Comparison of ENCODE assay signal across 17 cellular contexts in the genomic region with DNA sequence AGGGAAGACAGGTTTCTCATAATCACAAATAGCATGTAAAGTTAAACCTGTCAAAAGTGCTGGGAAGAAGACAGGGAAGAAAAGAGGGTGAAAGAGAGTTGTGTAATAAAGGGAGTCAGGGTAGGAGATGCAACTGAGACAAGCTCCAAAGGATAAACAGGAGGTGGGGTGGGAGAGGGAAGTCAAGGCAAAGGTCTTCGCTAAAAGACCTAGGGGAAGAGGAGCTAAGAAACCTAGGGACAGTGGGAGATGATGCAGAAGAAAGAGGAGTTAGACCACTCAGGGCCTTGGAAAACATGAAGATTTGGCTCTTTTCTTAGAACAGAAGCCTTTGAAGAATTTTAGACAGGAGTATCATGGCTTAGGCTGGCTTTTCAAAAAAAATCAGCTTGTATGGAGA. TPM values are rescaled to one million over a fixed set of nuclear protein-coding genes. Genes with fewer than 3 reads are reported as not detected.
DNase-seq lines count a peak whose midpoint lies in the region; ATAC-seq and TF ChIP-seq lines count a peak whose summit lies in the region.
"Had no signal": no experiment of that assay in that cellular context is flagged by ENCODE, and none has a peak within 500 bp of the region (broad histone marks: within the 10 kb centered on the region; RNA-seq: fewer than 3 reads in every experiment).

No MANE protein-coding gene starts in this region.

- peak overlapping the region; percentile 16 for H3K27ac Mint-ChIP-seq in activated T-cell treated with anti-CD3 and anti-CD28 coated beads, Interleukin-2, amount 50 U/mL, for 72 hours
- H3K27ac Mint-ChIP-seq in activated B cell treated with CpG ODN at 0.5 μM for 24 hours = peak overlapping the region; percentile 33
- H3K27ac Mint-ChIP-seq in endothelial cell (ENCODE audit: unreplicated experiment) = no peak overlapping the region
- peak overlapping the region; percentile 14 for H3K27ac Mint-ChIP-seq in stimulated activated memory B cell treated with anti-CD40 and anti-IgM and Interleukin-4, amounts not matched to agents 10 μg/mL and 1 μg/mL and 100 μg/mL, for 72 hours

- DNase-seq in activated T-cell treated with anti-CD3 and anti-CD28 coated beads, Interleukin-2, amount 50 U/mL, for 72 hours = no peak
- no peak for DNase-seq in activated T-cell treated with anti-CD3 and anti-CD28 coated beads, Interleukin-2, amount 50 U/mL, for 4 hours
- DNase-seq in activated B cell treated with CpG ODN at 0.5 μM for 24 hours = no peak
- no peak for DNase-seq in endothelial cell (ENCODE audit: low spot score)
- no peak for DNase-seq in lower lobe of right lung
- DNase-seq in NCI-H1092 (lab: John Stamatoyannopoulos, UW) = no peak
- DNase-seq: CD8-positive, alpha-beta T cell; Kasumi-1; MG63; NCI-H1092 treated with DMSO at 0.1 percent for 48 hours; NCI-H146; NCI-H2029 treated with DMSO at 0.1 percent for 48 hours; NCI-H2171; NCI-H526 had no signal

- peaks cover 50% of the 10 kb centered on the region for H3K4me1 Mint-ChIP-seq in activated T-cell treated with anti-CD3 and anti-CD28 coated beads, Interleukin-2, amount 50 U/mL, for 72 hours (ENCODE audit: low read depth)
- H3K4me1 Mint-ChIP-seq in activated T-cell treated with anti-CD3 and anti-CD28 coated beads, Interleukin-2, amount 50 U/mL, for 4 hours (ENCODE audit: low read depth) = peaks cover 20% of the 10 kb centered on the region
- H3K4me1 Mint-ChIP-seq in activated B cell treated with CpG ODN at 0.5 μM for 24 hours (peaks cover 8% of the 10 kb centered on the region), endothelial cell (ENCODE audit: unreplicated experiment) (no peaks in the 10 kb centered on the region)
- peaks cover 6% of the 10 kb centered on the region for H3K4me1 Mint-ChIP-seq in stimulated activated memory B cell treated with anti-CD40 and anti-IgM and Interleukin-4, amounts not matched to agents 10 μg/mL and 1 μg/mL and 100 μg/mL, for 72 hours

- no peak overlapping the region for H3K4me3 Mint-ChIP-seq in activated T-cell treated with anti-CD3 and anti-CD28 coated beads, Interleukin-2, amount 50 U/mL, for 72 hours
- no peak overlapping the region for H3K4me3 Mint-ChIP-seq in activated T-cell treated with anti-CD3 and anti-CD28 coated beads, Interleukin-2, amount 50 U/mL, for 4 hours
- no peak overlapping the region for H3K4me3 Mint-ChIP-seq in activated B cell treated with CpG ODN at 0.5 μM for 24 hours
- H3K4me3 Mint-ChIP-seq in endothelial cell (ENCODE audit: unreplicated experiment) = peak overlapping the region; percentile 76
- no peak overlapping the region for H3K4me3 Mint-ChIP-seq in stimulated activated memory B cell treated with anti-CD40 and anti-IgM and Interleukin-4, amounts not matched to agents 10 μg/mL and 1 μg/mL and 100 μg/mL, for 72 hours
- H3K4me3 Mint-ChIP-seq: CD8-positive, alpha-beta T cell had no signal

- H3K4me3 ChIP-seq in lower lobe of right lung = no peak overlapping the region
- H3K4me3 ChIP-seq: MG63 had no signal

- H3K27me3 ChIP-seq in lower lobe of right lung (ENCODE audit: low read depth) = no peaks in the 10 kb centered on the region
- H3K27me3 ChIP-seq: MG63 had no signal

- CTCF ChIA-PET in activated B cell treated with CpG ODN at 0.5 μM for 24 hours (lab: Charles Lee) = interaction anchor here (1.6 kb wide), 1 partner anchor 20 kb away, joined by 3 read pairs; no protein-coding TSS in a partner anchor

- no peak for TF ChIP-seq CTCF in activated B cell treated with CpG ODN at 0.5 μM for 24 hours (IDR thresholded peaks at IDR 0.05)
- no peak for TF ChIP-seq CTCF in endothelial cell (IDR thresholded peaks at IDR 0.05; ENCODE audit: unreplicated experiment)
- no peak for TF ChIP-seq CTCF in lower lobe of right lung (IDR thresholded peaks at IDR 0.05)

- no peak overlapping the region for H3K27ac ChIP-seq in lower lobe of right lung

- H3K9me3 ChIP-seq in lower lobe of right lung = no peaks in the 10 kb centered on the region
- H3K9me3 ChIP-seq: MG63 had no signal

- no peaks in the 10 kb centered on the region for H3K4me1 ChIP-seq in lower lobe of right lung

- H3K27me3 Mint-ChIP-seq in activated T-cell treated with anti-CD3 and anti-CD28 coated beads, Interleukin-2, amount 50 U/mL, for 72 hours (ENCODE audit: low read depth) = no peaks in the 10 kb centered on the region
- H3K27me3 Mint-ChIP-seq in activated T-cell treated with anti-CD3 and anti-CD28 coated beads, Interleukin-2, amount 50 U/mL, for 4 hours (ENCODE audit: low read depth) = no peaks in the 10 kb centered on the region
- H3K27me3 Mint-ChIP-seq in activated B cell treated with CpG ODN at 0.5 μM for 24 hours (no peaks in the 10 kb centered on the region), endothelial cell (ENCODE audit: unreplicated experiment) (peaks cover 8% of the 10 kb centered on the region)
- no peaks in the 10 kb centered on the region for H3K27me3 Mint-ChIP-seq in stimulated activated memory B cell treated with anti-CD40 and anti-IgM and Interleukin-4, amounts not matched to agents 10 μg/mL and 1 μg/mL and 100 μg/mL, for 72 hours

- no peaks in the 10 kb centered on the region for H3K9me3 Mint-ChIP-seq in activated T-cell treated with anti-CD3 and anti-CD28 coated beads, Interleukin-2, amount 50 U/mL, for 72 hours
- H3K9me3 Mint-ChIP-seq in activated T-cell treated with anti-CD3 and anti-CD28 coated beads, Interleukin-2, amount 50 U/mL, for 4 hours = no peaks in the 10 kb centered on the region
- H3K9me3 Mint-ChIP-seq in activated B cell treated with CpG ODN at 0.5 μM for 24 hours (no peaks in the 10 kb centered on the region), endothelial cell (ENCODE audit: unreplicated experiment) (no peaks in the 10 kb centered on the region)
- no peaks in the 10 kb centered on the region for H3K9me3 Mint-ChIP-seq in stimulated activated memory B cell treated with anti-CD40 and anti-IgM and Interleukin-4, amounts not matched to agents 10 μg/mL and 1 μg/mL and 100 μg/mL, for 72 hours
- H3K9me3 Mint-ChIP-seq: CD8-positive, alpha-beta T cell had no signal

- intact Hi-C loops in activated B cell treated with CpG ODN at 0.5 μM for 24 hours (cut with micrococcal nuclease) (no loop called here), lower lobe of right lung (cut with DNase I) (no loop called here)

- H3K36me3 Mint-ChIP-seq in activated T-cell treated with anti-CD3 and anti-CD28 coated beads, Interleukin-2, amount 50 U/mL, for 72 hours (ENCODE audit: insufficient read depth in 2 of 2) = peaks cover 3 to 26% of the 10 kb centered on the region in 2 donors
- H3K36me3 Mint-ChIP-seq in activated T-cell treated with anti-CD3 and anti-CD28 coated beads, Interleukin-2, amount 50 U/mL, for 4 hours (ENCODE audit: insufficient read depth) = peaks cover 25% of the 10 kb centered on the region
- H3K36me3 Mint-ChIP-seq in activated B cell treated with CpG ODN at 0.5 μM for 24 hours (ENCODE audit: low read depth) (peaks cover 26% of the 10 kb centered on the region), endothelial cell (ENCODE audit: low read depth, unreplicated experiment) (peaks cover 22% of the 10 kb centered on the region)
- H3K36me3 Mint-ChIP-seq in stimulated activated memory B cell treated with anti-CD40 and anti-IgM and Interleukin-4, amounts not matched to agents 10 μg/mL and 1 μg/mL and 100 μg/mL, for 72 hours = peaks cover 20% of the 10 kb centered on the region

- H3K36me3 ChIP-seq in lower lobe of right lung = peaks cover 28% of the 10 kb centered on the region

- POLR2A ChIA-PET in activated B cell treated with CpG ODN at 0.5 μM for 24 hours (lab: Charles Lee) = interaction anchor here (1.0 kb wide), 1 partner anchor 31 kb away, joined by 3 read pairs; no protein-coding TSS in a partner anchor

- ATAC-seq in activated T-cell treated with anti-CD3 and anti-CD28 coated beads, Interleukin-2, amount 50 U/mL, for 72 hours (replicated peaks in 1 of 2) = no peak
- no peak for ATAC-seq in activated T-cell treated with anti-CD3 and anti-CD28 coated beads, Interleukin-2, amount 50 U/mL, for 4 hours
- ATAC-seq in activated B cell treated with CpG ODN at 0.5 μM for 24 hours (ENCODE audit: low read depth) (no peak), lower lobe of right lung (no peak), GM18517 (IDR thresholded peaks at IDR 0.05; ENCODE audit: unreplicated experiment) (no peak)
- ATAC-seq in stimulated activated memory B cell treated with anti-CD40 and anti-IgM and Interleukin-4, amounts not matched to agents 10 μg/mL and 1 μg/mL and 100 μg/mL, for 72 hours = no peak
- ATAC-seq: CD8-positive, alpha-beta T cell; Panc1 had no signal

RNA-seq across cellular contexts. Expression of a gene that starts 7.0 kb away (rescaled TPM):
- total RNA-seq in activated T-cell treated with anti-CD3 and anti-CD28 coated beads, Interleukin-2, amount 50 U/mL, for 72 hours = 10 to 100 TPM; 23.0 to 31.8 TPM
- 10 to 100 TPM; 41.3 to 49.3 (median 43.8) TPM for total RNA-seq in activated T-cell treated with anti-CD3 and anti-CD28 coated beads, Interleukin-2, amount 50 U/mL, for 4 hours
- total RNA-seq in activated B cell treated with CpG ODN at 0.5 μM for 24 hours (24.1 and 29.5 TPM in 2 replicates), endothelial cell (ENCODE audit: unreplicated experiment) (12.6 TPM), lower lobe of right lung (7.5 TPM)

RNA-seq across cellular contexts. Expression of a gene that starts 7.1 kb away (rescaled TPM):
- 10 to 100 TPM; 64.6 to 68.1 TPM for total RNA-seq in activated T-cell treated with anti-CD3 and anti-CD28 coated beads, Interleukin-2, amount 50 U/mL, for 72 hours
- total RNA-seq in activated T-cell treated with anti-CD3 and anti-CD28 coated beads, Interleukin-2, amount 50 U/mL, for 4 hours = 100 to 1,000 TPM; 167 to 181 (median 181) TPM
- total RNA-seq in activated B cell treated with CpG ODN at 0.5 μM for 24 hours (93.7 and 94.5 TPM in 2 replicates), endothelial cell (ENCODE audit: unreplicated experiment) (57.2 TPM), lower lobe of right lung (40.0 TPM)

RNA-seq across cellular contexts. Expression of a gene that starts 7.8 kb away (rescaled TPM):
- total RNA-seq in activated T-cell treated with anti-CD3 and anti-CD28 coated beads, Interleukin-2, amount 50 U/mL, for 72 hours = 100 to 1,000 TPM; 114 to 121 TPM
- total RNA-seq in activated T-cell treated with anti-CD3 and anti-CD28 coated beads, Interleukin-2, amount 50 U/mL, for 4 hours = 100 to 1,000 TPM; 134 to 142 (median 138) TPM
- total RNA-seq in activated B cell treated with CpG ODN at 0.5 μM for 24 hours = 67.2 and 67.4 TPM in 2 replicates
- total RNA-seq in endothelial cell (ENCODE audit: unreplicated experiment) = 109 TPM
- 54.9 TPM for total RNA-seq in lower lobe of right lung

RNA-seq across cellular contexts. Expression of a gene that starts 52.9 kb away (rescaled TPM):
- 100 to 1,000 TPM; 138 to 154 TPM for total RNA-seq in activated T-cell treated with anti-CD3 and anti-CD28 coated beads, Interleukin-2, amount 50 U/mL, for 72 hours
- total RNA-seq in activated T-cell treated with anti-CD3 and anti-CD28 coated beads, Interleukin-2, amount 50 U/mL, for 4 hours = 100 to 1,000 TPM; 102 to 106 (median 106) TPM
- total RNA-seq in activated B cell treated with CpG ODN at 0.5 μM for 24 hours = 85.6 and 112 TPM in 2 replicates
- 75.8 TPM for total RNA-seq in endothelial cell (ENCODE audit: unreplicated experiment)
- 68.8 TPM for total RNA-seq in lower lobe of right lung

RNA-seq across cellular contexts. Expression of a gene that starts 53.5 kb away (rescaled TPM):
- 100 to 1,000 TPM; 109 to 132 TPM for total RNA-seq in activated T-cell treated with anti-CD3 and anti-CD28 coated beads, Interleukin-2, amount 50 U/mL, for 72 hours
- total RNA-seq in activated T-cell treated with anti-CD3 and anti-CD28 coated beads, Interleukin-2, amount 50 U/mL, for 4 hours = 100 to 1,000 TPM in 2 of 3 donors, 10 to 100 TPM in 1; 98.6 to 108 (median 103) TPM
- total RNA-seq in activated B cell treated with CpG ODN at 0.5 μM for 24 hours (57.7 and 61.2 TPM in 2 replicates), endothelial cell (ENCODE audit: unreplicated experiment) (39.8 TPM), lower lobe of right lung (55.0 TPM)
